ENCODE assay signal across 1 cellular context in the genomic region with DNA sequence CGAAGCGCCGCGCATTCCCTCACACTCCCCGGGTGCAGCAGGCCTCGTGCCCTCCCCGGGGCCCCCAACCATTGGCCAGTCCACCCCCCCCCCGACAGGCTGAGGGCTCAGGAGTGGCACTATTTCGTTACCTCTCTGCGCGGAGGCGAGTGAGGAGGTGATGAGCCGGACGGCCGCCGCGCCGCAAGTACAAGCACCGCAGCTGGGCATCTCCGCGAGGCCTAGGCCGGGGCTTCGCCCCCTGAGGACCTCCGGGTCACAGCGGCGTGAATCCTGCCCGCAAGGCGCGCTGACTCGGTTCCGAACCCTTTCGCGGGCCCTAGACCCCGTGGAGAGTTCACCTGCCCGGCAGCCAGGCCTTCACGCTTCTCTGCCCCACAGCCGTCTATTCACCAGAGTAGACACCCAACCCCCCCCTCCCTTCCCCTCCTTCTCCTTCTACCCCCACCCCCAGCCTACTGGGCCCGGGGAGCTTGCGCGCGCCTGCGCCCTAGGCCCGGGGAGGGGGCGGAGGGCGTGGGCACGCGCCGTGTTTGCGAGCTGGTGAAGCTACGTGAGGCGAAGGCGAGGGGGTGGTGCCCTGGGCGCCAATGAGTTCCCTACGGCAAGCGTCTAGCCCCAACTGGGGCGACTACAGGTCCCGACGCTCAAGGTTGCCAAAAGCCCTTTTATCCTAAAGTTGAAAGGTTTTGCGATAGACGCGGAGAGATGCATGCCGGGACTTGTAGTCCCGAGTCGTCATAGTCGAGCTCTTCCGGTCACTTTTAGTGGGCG.
A peak's percentile ranks its signal among the peaks of the same experiment; 100 is the strongest.
TF ChIP-seq lines count a peak whose summit lies in the region.

A gene (minus strand): TSS at position 399 of the 774 bp plus-strand sequence. CDS start 189 bp downstream, at position 210.

TF ChIP-seq in HepG2, 621 proteins besides CTCF, POLR2A, EP300 and RAD21 (continued from another document and continues in another):
- TF ChIP-seq, protein P1, sequence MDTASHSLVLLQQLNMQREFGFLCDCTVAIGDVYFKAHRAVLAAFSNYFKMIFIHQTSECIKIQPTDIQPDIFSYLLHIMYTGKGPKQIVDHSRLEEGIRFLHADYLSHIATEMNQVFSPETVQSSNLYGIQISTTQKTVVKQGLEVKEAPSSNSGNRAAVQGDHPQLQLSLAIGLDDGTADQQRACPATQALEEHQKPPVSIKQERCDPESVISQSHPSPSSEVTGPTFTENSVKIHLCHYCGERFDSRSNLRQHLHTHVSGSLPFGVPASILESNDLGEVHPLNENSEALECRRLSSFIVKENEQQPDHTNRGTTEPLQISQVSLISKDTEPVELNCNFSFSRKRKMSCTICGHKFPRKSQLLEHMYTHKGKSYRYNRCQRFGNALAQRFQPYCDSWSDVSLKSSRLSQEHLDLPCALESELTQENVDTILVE (CRISPR knock-in tag; IDR thresholded peaks at IDR 0.05): peak; percentile 59; the same call in 1 of the 2 replicates
- TF ChIP-seq MAFK (conservative IDR thresholded peaks at IDR 0.05 in 1 of 2, IDR thresholded peaks at IDR 0.05 in 1 of 2; ENCODE audit: low read length in 2 of 2) (no peak), SRSF4 (IDR thresholded peaks at IDR 0.05; ENCODE audit: low read depth, low read length, poor library complexity, severe bottlenecking) (no peak), PCBP2 (optimal IDR thresholded peaks at IDR 0.05; ENCODE audit: low read depth, low read length, poor library complexity, severe bottlenecking) (no peak), ZNF761 (CRISPR knock-in tag; conservative IDR thresholded peaks at IDR 0.05) (peak; percentile 50; the same call in 1 of the 2 replicates), POGZ (CRISPR knock-in tag; IDR thresholded peaks at IDR 0.05) (no peak), ATRX (CRISPR knock-in tag; IDR thresholded peaks at IDR 0.05; ENCODE audit: borderline replicate concordance) (no peak), NFATC3 (CRISPR knock-in tag; IDR thresholded peaks at IDR 0.05) (no peak), ZNF749 (CRISPR knock-in tag; IDR thresholded peaks at IDR 0.05; ENCODE audit: borderline replicate concordance) (no peak; the same call in 1 of the 2 replicates), CREM (IDR thresholded peaks at IDR 0.05) (peak; percentile 90), CREM (CRISPR knock-in tag; IDR thresholded peaks at IDR 0.05) (no peak), ZNF670 (CRISPR knock-in tag; IDR thresholded peaks at IDR 0.05; ENCODE audit: borderline replicate concordance) (no peak), ZNF615 (CRISPR knock-in tag; IDR thresholded peaks at IDR 0.05; ENCODE audit: borderline replicate concordance) (0 out of 2 replicates have a peak, but pooled peaks have one; percentile 15), ZNF558 (CRISPR knock-in tag; IDR thresholded peaks at IDR 0.05; ENCODE audit: borderline replicate concordance) (0 out of 2 replicates have a peak, but pooled peaks have one; percentile 26), SRSF9 (IDR thresholded peaks at IDR 0.05; ENCODE audit: borderline replicate concordance, insufficient read depth, low read depth, low read length, poor library complexity, severe bottlenecking) (no peak), SNAI1 (CRISPR knock-in tag; IDR thresholded peaks at IDR 0.05; ENCODE audit: borderline replicate concordance) (no peak), ZNF83 (CRISPR knock-in tag; IDR thresholded peaks at IDR 0.05; ENCODE audit: borderline replicate concordance) (no peak), ONECUT2 (CRISPR knock-in tag; IDR thresholded peaks at IDR 0.05) (no peak), SKI (IDR thresholded peaks at IDR 0.05; ENCODE audit: partially characterized antibody) (peak; percentile 71)
- TF ChIP-seq, protein P2, sequence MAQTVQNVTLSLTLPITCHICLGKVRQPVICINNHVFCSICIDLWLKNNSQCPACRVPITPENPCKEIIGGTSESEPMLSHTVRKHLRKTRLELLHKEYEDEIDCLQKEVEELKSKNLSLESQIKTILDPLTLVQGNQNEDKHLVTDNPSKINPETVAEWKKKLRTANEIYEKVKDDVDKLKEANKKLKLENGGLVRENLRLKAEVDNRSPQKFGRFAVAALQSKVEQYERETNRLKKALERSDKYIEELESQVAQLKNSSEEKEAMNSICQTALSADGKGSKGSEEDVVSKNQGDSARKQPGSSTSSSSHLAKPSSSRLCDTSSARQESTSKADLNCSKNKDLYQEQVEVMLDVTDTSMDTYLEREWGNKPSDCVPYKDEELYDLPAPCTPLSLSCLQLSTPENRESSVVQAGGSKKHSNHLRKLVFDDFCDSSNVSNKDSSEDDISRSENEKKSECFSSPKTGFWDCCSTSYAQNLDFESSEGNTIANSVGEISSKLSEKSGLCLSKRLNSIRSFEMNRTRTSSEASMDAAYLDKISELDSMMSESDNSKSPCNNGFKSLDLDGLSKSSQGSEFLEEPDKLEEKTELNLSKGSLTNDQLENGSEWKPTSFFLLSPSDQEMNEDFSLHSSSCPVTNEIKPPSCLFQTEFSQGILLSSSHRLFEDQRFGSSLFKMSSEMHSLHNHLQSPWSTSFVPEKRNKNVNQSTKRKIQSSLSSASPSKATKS (CRISPR knock-in tag; IDR thresholded peaks at IDR 0.05): no peak
- TF ChIP-seq, protein P3, sequence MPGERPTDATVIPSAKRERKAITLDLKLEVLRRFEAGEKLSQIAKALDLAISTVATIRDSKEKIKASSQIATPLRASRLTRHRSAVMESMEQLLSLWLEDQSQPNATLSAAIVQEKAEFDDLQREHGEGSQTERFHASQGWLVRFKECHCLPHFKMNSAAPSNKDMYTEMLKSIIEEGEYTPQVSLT (CRISPR knock-in tag; IDR thresholded peaks at IDR 0.05; ENCODE audit: borderline replicate concordance, low read depth): no peak; the same call in 1 of the 2 replicates
- TF ChIP-seq, protein P4, sequence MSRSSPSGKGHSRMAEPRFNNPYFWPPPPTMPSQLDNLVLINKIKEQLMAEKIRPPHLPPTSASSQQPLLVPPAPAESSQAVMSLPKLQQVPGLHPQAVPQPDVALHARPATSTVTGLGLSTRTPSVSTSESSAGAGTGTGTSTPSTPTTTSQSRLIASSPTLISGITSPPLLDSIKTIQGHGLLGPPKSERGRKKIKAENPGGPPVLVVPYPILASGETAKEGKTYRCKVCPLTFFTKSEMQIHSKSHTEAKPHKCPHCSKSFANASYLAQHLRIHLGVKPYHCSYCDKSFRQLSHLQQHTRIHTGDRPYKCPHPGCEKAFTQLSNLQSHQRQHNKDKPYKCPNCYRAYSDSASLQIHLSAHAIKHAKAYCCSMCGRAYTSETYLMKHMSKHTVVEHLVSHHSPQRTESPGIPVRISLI (CRISPR knock-in tag; IDR thresholded peaks at IDR 0.05; ENCODE audit: borderline replicate concordance): no peak
- TF ChIP-seq, protein P5, sequence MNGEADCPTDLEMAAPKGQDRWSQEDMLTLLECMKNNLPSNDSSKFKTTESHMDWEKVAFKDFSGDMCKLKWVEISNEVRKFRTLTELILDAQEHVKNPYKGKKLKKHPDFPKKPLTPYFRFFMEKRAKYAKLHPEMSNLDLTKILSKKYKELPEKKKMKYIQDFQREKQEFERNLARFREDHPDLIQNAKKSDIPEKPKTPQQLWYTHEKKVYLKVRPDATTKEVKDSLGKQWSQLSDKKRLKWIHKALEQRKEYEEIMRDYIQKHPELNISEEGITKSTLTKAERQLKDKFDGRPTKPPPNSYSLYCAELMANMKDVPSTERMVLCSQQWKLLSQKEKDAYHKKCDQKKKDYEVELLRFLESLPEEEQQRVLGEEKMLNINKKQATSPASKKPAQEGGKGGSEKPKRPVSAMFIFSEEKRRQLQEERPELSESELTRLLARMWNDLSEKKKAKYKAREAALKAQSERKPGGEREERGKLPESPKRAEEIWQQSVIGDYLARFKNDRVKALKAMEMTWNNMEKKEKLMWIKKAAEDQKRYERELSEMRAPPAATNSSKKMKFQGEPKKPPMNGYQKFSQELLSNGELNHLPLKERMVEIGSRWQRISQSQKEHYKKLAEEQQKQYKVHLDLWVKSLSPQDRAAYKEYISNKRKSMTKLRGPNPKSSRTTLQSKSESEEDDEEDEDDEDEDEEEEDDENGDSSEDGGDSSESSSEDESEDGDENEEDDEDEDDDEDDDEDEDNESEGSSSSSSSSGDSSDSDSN (CRISPR knock-in tag; IDR thresholded peaks at IDR 0.05): peak; percentile 81
- TF ChIP-seq, protein P6, sequence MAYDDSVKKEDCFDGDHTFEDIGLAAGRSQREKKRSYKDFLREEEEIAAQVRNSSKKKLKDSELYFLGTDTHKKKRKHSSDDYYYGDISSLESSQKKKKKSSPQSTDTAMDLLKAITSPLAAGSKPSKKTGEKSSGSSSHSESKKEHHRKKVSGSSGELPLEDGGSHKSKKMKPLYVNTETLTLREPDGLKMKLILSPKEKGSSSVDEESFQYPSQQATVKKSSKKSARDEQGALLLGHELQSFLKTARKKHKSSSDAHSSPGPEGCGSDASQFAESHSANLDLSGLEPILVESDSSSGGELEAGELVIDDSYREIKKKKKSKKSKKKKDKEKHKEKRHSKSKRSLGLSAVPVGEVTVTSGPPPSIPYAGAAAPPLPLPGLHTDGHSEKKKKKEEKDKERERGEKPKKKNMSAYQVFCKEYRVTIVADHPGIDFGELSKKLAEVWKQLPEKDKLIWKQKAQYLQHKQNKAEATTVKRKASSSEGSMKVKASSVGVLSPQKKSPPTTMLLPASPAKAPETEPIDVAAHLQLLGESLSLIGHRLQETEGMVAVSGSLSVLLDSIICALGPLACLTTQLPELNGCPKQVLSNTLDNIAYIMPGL (CRISPR knock-in tag; IDR thresholded peaks at IDR 0.05; ENCODE audit: borderline replicate concordance in 1 of 2, low read depth in 1 of 2): peak; percentile 72 to 78; a peak in 3 of 4 replicates
- TF ChIP-seq, protein P7, sequence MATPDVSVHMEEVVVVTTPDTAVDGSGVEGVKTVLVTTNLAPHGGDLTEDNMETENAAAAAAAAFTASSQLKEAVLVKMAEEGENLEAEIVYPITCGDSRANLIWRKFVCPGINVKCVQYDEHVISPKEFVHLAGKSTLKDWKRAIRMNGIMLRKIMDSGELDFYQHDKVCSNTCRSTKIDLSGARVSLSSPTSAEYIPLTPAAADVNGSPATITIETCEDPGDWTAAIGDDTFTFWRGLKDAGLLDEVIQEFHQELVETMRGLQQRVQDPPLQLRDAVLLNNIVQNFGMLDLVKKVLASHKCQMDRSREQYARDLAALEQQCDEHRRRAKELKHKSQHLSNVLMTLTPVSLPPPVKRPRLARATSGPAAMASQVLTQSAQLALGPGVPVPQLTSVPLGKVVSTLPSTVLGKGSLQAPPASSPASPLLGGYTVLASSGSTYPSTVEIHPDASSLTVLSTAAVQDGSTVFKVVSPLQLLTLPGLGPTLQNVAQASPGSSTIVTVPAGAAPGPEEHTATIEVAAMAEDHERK (CRISPR knock-in tag; IDR thresholded peaks at IDR 0.05; ENCODE audit: low read depth): peak; percentile 52; the same call in 1 of the 2 replicates
- TF ChIP-seq, protein P8, sequence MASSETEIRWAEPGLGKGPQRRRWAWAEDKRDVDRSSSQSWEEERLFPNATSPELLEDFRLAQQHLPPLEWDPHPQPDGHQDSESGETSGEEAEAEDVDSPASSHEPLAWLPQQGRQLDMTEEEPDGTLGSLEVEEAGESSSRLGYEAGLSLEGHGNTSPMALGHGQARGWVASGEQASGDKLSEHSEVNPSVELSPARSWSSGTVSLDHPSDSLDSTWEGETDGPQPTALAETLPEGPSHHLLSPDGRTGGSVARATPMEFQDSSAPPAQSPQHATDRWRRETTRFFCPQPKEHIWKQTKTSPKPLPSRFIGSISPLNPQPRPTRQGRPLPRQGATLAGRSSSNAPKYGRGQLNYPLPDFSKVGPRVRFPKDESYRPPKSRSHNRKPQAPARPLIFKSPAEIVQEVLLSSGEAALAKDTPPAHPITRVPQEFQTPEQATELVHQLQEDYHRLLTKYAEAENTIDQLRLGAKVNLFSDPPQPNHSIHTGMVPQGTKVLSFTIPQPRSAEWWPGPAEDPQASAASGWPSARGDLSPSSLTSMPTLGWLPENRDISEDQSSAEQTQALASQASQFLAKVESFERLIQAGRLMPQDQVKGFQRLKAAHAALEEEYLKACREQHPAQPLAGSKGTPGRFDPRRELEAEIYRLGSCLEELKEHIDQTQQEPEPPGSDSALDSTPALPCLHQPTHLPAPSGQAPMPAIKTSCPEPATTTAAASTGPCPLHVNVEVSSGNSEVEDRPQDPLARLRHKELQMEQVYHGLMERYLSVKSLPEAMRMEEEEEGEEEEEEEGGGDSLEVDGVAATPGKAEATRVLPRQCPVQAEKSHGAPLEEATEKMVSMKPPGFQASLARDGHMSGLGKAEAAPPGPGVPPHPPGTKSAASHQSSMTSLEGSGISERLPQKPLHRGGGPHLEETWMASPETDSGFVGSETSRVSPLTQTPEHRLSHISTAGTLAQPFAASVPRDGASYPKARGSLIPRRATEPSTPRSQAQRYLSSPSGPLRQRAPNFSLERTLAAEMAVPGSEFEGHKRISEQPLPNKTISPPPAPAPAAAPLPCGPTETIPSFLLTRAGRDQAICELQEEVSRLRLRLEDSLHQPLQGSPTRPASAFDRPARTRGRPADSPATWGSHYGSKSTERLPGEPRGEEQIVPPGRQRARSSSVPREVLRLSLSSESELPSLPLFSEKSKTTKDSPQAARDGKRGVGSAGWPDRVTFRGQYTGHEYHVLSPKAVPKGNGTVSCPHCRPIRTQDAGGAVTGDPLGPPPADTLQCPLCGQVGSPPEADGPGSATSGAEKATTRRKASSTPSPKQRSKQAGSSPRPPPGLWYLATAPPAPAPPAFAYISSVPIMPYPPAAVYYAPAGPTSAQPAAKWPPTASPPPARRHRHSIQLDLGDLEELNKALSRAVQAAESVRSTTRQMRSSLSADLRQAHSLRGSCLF (CRISPR knock-in tag; IDR thresholded peaks at IDR 0.05; ENCODE audit: borderline replicate concordance): no peak
- TF ChIP-seq, protein P9, sequence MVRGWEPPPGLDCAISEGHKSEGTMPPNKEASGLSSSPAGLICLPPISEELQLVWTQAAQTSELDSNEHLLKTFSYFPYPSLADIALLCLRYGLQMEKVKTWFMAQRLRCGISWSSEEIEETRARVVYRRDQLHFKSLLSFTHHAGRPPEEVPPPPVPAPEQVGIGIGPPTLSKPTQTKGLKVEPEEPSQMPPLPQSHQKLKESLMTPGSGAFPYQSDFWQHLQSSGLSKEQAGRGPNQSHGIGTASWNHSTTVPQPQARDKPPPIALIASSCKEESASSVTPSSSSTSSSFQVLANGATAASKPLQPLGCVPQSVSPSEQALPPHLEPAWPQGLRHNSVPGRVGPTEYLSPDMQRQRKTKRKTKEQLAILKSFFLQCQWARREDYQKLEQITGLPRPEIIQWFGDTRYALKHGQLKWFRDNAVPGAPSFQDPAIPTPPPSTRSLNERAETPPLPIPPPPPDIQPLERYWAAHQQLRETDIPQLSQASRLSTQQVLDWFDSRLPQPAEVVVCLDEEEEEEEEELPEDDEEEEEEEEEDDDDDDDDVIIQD (CRISPR knock-in tag; IDR thresholded peaks at IDR 0.05; ENCODE audit: low read depth): peak; percentile 42
- TF ChIP-seq, protein P10, sequence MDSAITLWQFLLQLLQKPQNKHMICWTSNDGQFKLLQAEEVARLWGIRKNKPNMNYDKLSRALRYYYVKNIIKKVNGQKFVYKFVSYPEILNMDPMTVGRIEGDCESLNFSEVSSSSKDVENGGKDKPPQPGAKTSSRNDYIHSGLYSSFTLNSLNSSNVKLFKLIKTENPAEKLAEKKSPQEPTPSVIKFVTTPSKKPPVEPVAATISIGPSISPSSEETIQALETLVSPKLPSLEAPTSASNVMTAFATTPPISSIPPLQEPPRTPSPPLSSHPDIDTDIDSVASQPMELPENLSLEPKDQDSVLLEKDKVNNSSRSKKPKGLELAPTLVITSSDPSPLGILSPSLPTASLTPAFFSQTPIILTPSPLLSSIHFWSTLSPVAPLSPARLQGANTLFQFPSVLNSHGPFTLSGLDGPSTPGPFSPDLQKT (CRISPR knock-in tag; IDR thresholded peaks at IDR 0.05; ENCODE audit: borderline replicate concordance): no peak
- TF ChIP-seq, protein P11, sequence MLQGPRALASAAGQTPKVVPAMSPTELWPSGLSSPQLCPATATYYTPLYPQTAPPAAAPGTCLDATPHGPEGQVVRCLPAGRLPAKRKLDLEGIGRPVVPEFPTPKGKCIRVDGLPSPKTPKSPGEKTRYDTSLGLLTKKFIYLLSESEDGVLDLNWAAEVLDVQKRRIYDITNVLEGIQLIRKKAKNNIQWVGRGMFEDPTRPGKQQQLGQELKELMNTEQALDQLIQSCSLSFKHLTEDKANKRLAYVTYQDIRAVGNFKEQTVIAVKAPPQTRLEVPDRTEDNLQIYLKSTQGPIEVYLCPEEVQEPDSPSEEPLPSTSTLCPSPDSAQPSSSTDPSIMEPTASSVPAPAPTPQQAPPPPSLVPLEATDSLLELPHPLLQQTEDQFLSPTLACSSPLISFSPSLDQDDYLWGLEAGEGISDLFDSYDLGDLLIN (CRISPR knock-in tag; IDR thresholded peaks at IDR 0.05; ENCODE audit: borderline replicate concordance): no peak
